22 cellular contexts compared by ENCODE assay signal in the genomic region with DNA sequence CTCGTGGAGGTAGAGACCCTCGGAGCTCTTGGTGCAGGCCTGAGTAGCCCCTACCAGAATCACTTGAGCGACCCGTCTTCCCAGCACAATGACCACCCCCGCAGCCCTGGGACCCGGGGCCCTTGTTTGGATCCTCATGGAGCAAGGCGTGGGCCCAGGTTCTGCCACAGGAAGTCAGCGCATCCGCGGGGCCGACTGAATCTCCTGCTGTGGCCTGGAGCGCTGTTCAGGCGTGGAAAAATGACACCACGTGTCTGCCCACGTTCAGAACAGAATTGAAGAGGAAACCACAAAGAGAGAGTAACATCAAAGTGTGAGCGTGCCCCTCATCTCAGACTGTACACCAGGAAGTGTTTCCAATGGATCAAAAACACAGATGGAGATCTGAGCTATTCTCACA.
A peak's percentile ranks its signal among the peaks of the same experiment; 100 is the strongest.
DNase-seq lines count a peak whose midpoint lies in the region; ATAC-seq and TF ChIP-seq lines count a peak whose summit lies in the region.
"Had no signal": no experiment of that assay in that cellular context is flagged by ENCODE, and none has a peak within 500 bp of the region (broad histone marks: within the 10 kb centered on the region; RNA-seq: fewer than 3 reads in every experiment).

No MANE protein-coding gene starts in this region.

- no peak overlapping the region for H3K4ac ChIP-seq in neuronal stem cell (ENCODE audit: low read length)

- no peak overlapping the region for H2AFZ ChIP-seq in neuronal stem cell (ENCODE audit: low read length)

- no peak for TF ChIP-seq POLR2A in vagina (IDR thresholded peaks at IDR 0.05)

- TF ChIP-seq CTCF in vagina (IDR thresholded peaks at IDR 0.05), result no peak
- TF ChIP-seq CTCF in brain microvascular endothelial cell (IDR thresholded peaks at IDR 0.05; ENCODE audit: low read depth, low read length, missing control alignments), result no peak

- H3K9me3 ChIP-seq in neuronal stem cell (replicated peaks in 1 of 2; ENCODE audit: control insufficient read depth in 2 of 2, insufficient read depth in 1 of 2, low read depth in 1 of 2, low read length in 2 of 2) (peaks cover 0 to 4% of the 10 kb centered on the region in 2 donors), vagina (no peaks in the 10 kb centered on the region)
- H3K9me3 ChIP-seq: A549, esophagus muscularis mucosa had no signal

- H3K27me3 ChIP-seq in neuronal stem cell (ENCODE audit: control insufficient read depth in 3 of 3, insufficient read depth in 3 of 3, low read depth in 1 of 3, low read length in 3 of 3) (peaks cover 0 to 23% (median 5%) of the 10 kb centered on the region in 3 experiments), vagina (no peaks in the 10 kb centered on the region), brain microvascular endothelial cell (replicated peaks) (no peaks in the 10 kb centered on the region)

- H3K23ac ChIP-seq in neuronal stem cell (ENCODE audit: low read depth, low read length, poor library complexity), result no peak overlapping the region

- no peak overlapping the region for H4K8ac ChIP-seq in neuronal stem cell (ENCODE audit: low read depth, low read length)

- H3K4me1 ChIP-seq in neuronal stem cell (ENCODE audit: control insufficient read depth in 2 of 2, insufficient read depth in 1 of 2, low read depth in 1 of 2, low read length in 2 of 2), result peaks cover 0 to 18% of the 10 kb centered on the region in 2 donors
- no peaks in the 10 kb centered on the region for H3K4me1 ChIP-seq in vagina
- H3K4me1 ChIP-seq: A549, esophagus muscularis mucosa, tibial nerve had no signal

- H4K91ac ChIP-seq in neuronal stem cell (ENCODE audit: low read depth, low read length, poor library complexity), result no peak overlapping the region

- ATAC-seq in Right ventricle myocardium superior (ENCODE audit: poor library complexity), result no peak
- ATAC-seq: A549; stimulated activated naive CD8-positive, alpha-beta T cell treated with anti-CD3 and anti-CD28 coated beads, Interleukin-15, amount 100 ng/mL, for 72 hours had no signal

- in situ Hi-C loops in brain microvascular endothelial cell (cut with HindIII; ENCODE audit: low pct_ligation_motif_present, low sequenced_read_pairs), result no loop called here

- H2BK12ac ChIP-seq in neuronal stem cell (ENCODE audit: low read length), result no peak overlapping the region

- peak overlapping the region; percentile 7 for H2BK15ac ChIP-seq in neuronal stem cell (ENCODE audit: low read length)

- H3K18ac ChIP-seq in neuronal stem cell (ENCODE audit: low read length), result peak overlapping the region; percentile 65

- intact Hi-C loops in cardiac septum (cut with DNase I) (no loop called here), Right ventricle myocardium superior (cut with DNase I) (no loop called here), vagina (cut with DNase I) (no loop called here)

- H3K27ac ChIP-seq in neuronal stem cell (replicated peaks; ENCODE audit: low read length), result no peak overlapping the region
- H3K27ac ChIP-seq in vagina, result no peak overlapping the region
- H3K27ac ChIP-seq in brain microvascular endothelial cell, result no peak overlapping the region
- H3K27ac ChIP-seq: A549, esophagus muscularis mucosa, tibial nerve had no signal

- H3K4me3 ChIP-seq in neuronal stem cell (ENCODE audit: low read length in 2 of 2), result no peak overlapping the region
- H3K4me3 ChIP-seq in vagina, result no peak overlapping the region
- H3K4me3 ChIP-seq in brain microvascular endothelial cell (ENCODE audit: low read depth, low read length), result no peak overlapping the region
- H3K4me3 ChIP-seq: A549, esophagus muscularis mucosa, tibial nerve had no signal

- H3K4me2 ChIP-seq in neuronal stem cell (ENCODE audit: insufficient read depth, low read length, poor library complexity, severe bottlenecking), result no peak overlapping the region
- H3K4me2 ChIP-seq: A549 had no signal

- no peaks in the 10 kb centered on the region for H3K79me1 ChIP-seq in neuronal stem cell (ENCODE audit: low read depth, low read length)

- H3K9ac ChIP-seq in neuronal stem cell (ENCODE audit: low read depth, low read length, poor library complexity), result no peak overlapping the region

- H3K36me3 ChIP-seq in neuronal stem cell (replicated peaks in 1 of 2; ENCODE audit: control insufficient read depth in 2 of 2, insufficient read depth in 2 of 2, low read length in 2 of 2) (no peaks in the 10 kb centered on the region), vagina (no peaks in the 10 kb centered on the region), brain microvascular endothelial cell (replicated peaks) (no peaks in the 10 kb centered on the region)
- H3K36me3 ChIP-seq: esophagus muscularis mucosa, tibial nerve had no signal

- DNase-seq in cardiac septum (ENCODE audit: low spot score), result peak; percentile 44
- no peak for DNase-seq in Right ventricle myocardium superior
- DNase-seq in ecto neural progenitor cell (ENCODE audit: low spot score), result peak; percentile 38
- DNase-seq in neuronal stem cell (ENCODE audit: low spot score), result no peak
- DNase-seq in vagina (ENCODE audit: extremely low spot score in 2 of 2), result peak; percentile 54 to 79
- no peak for DNase-seq in stimulated activated naive CD4-positive, alpha-beta T cell treated with Interleukin-2 at 50 U/mL for 16 hours (lab: John Stamatoyannopoulos, UW)
- DNase-seq in brain microvascular endothelial cell, result no peak
- DNase-seq in SK-N-DZ (ENCODE audit: low spot score), result no peak
- DNase-seq: activated CD4-positive, alpha-beta memory T cell treated with anti-CD3 and anti-CD28 coated beads, Interleukin-2, amount 10 ng/mL, durations not matched to agents 7 days and 5 days; activated T-cell treated with anti-CD3 and anti-CD28 coated beads, Interleukin-2, amount 50 U/mL, for 1 hour; DMS79 treated with DMSO at 0.1 percent for 48 hours; KBM-7; NCI-H1436 treated with DMSO at 0.1 percent for 48 hours; NCI-H446 treated with DMSO at 0.1 percent for 48 hours; occipital lobe; small intestine; stimulated activated CD4-positive, alpha-beta T cell treated with anti-CD3 and anti-CD28 coated beads, Interleukin-2, amount 100 ng/mL, for 48 hours; stimulated activated naive CD8-positive, alpha-beta T cell treated with anti-CD3 and anti-CD28 coated beads, Interleukin-15, amount 100 ng/mL, for 72 hours; SW 1271 had no signal

- H2BK5ac ChIP-seq in neuronal stem cell (ENCODE audit: low read length), result no peak overlapping the region

- WGBS in neuronal stem cell (ENCODE audit: extremely low coverage in 2 of 2, insufficient read length in 2 of 2, insufficient replicate concordance in 1 of 2), 2 donors, result no CpG with 5 or more reads among the region's 16 CpGs

- no peak overlapping the region for H2AK5ac ChIP-seq in neuronal stem cell (ENCODE audit: low read depth, low read length)

- no peak overlapping the region for H2BK120ac ChIP-seq in neuronal stem cell (ENCODE audit: low read depth, low read length)

- no peak overlapping the region for H3K14ac ChIP-seq in neuronal stem cell (ENCODE audit: low read length)

Comparison
In these comparisons a context has a peak if more than half of its experiments do, and no peak if none do; other contexts are left out.
1. DNase-seq: peak in cardiac septum (single experiment), ecto neural progenitor cell (single experiment) and vagina (2 of 2); none in Right ventricle myocardium superior (single experiment), neuronal stem cell (single experiment), stimulated activated naive CD4-positive, alpha-beta T cell treated with Interleukin-2 at 50 U/mL for 16 hours (single experiment), brain microvascular endothelial cell (single experiment) and SK-N-DZ (single experiment).